ENCODE assay signal across 13 cellular contexts in the genomic region with DNA sequence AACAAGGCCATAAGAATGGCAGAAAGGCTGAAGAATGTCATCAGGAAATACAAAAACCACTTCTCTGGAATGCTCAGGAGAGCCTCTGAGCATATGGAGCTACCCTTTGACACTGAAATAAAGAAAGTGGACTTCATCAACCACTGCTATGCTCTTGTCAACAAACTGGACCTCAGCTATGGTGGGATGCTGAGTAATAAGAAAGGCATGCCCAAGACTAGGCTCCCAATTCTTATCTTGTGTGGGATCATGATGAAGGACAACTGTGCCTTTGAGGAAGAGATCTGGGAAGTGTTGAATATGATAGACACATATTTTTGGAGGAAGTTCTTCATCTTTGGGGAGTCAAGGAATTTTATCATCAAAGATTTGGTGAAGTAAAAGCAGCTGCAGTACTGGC.
DNase-seq lines count a peak whose midpoint lies in the region; ATAC-seq, FAIRE-seq and TF ChIP-seq lines count a peak whose summit lies in the region.
"Had no signal": no experiment of that assay in that cellular context is flagged by ENCODE, and none has a peak within 500 bp of the region (broad histone marks: within the 10 kb centered on the region; RNA-seq: fewer than 3 reads in every experiment).

No MANE protein-coding gene starts in this region.

- H3K36me3 ChIP-seq in astrocyte (ENCODE audit: insufficient read depth, low read length), result no peaks in the 10 kb centered on the region
- H3K36me3 ChIP-seq: BE2C had no signal

- in situ Hi-C loops in G401 (cut with HindIII; ENCODE audit: low sequenced_read_pairs), result no loop called here

- H4K20me1 ChIP-seq in astrocyte (ENCODE audit: insufficient read depth, low read length), result no peaks in the 10 kb centered on the region

- no peaks in the 10 kb centered on the region for H3K79me2 ChIP-seq in astrocyte (ENCODE audit: insufficient read depth, low read length)

- H3K4me3 ChIP-seq in astrocyte (ENCODE audit: insufficient read depth, low read depth, low read length) (no peak overlapping the region), skeletal muscle cell (ENCODE audit: low read depth, low read length) (no peak overlapping the region)
- H3K4me3 ChIP-seq: K562 had no signal

- H3K9me3 ChIP-seq in astrocyte (ENCODE audit: insufficient read depth, low read depth, low read length), result no peaks in the 10 kb centered on the region
- H3K9me3 ChIP-seq: BE2C had no signal

- H3K4me2 ChIP-seq in astrocyte (ENCODE audit: low read length), result peak overlapping the region; percentile 19

- peaks cover 6% of the 10 kb centered on the region for H3K4me1 ChIP-seq in astrocyte (ENCODE audit: insufficient read depth, low read length)
- H3K4me1 ChIP-seq: BE2C had no signal

- H3K4me3 Mint-ChIP-seq in astrocyte (ENCODE audit: unreplicated experiment), result no peak overlapping the region
- H3K4me3 Mint-ChIP-seq: CD8-positive, alpha-beta T cell; H9 had no signal

- peak; percentile 18 for DNase-seq in HS-5 (ENCODE audit: low read depth)
- DNase-seq in astrocyte (ENCODE audit: low read depth), result peak; percentile 59
- peak; percentile 26 for DNase-seq in hepatic stellate cell (ENCODE audit: low spot score)
- peak; percentile 5 for DNase-seq in skeletal muscle cell (ENCODE audit: low read depth)
- DNase-seq in NAMALWA (ENCODE audit: low spot score), result no peak
- DNase-seq in G401 (ENCODE audit: low spot score), result no peak
- DNase-seq: BE2C; CD8-positive, alpha-beta T cell; H9; NCI-H1105; NCI-H1694 treated with DMSO at 0.1 percent for 48 hours had no signal

- no peaks in the 10 kb centered on the region for H3K36me3 Mint-ChIP-seq in astrocyte (ENCODE audit: low read depth, unreplicated experiment)
- H3K36me3 Mint-ChIP-seq: CD8-positive, alpha-beta T cell had no signal

- no peak for ATAC-seq in HG03039 (IDR thresholded peaks at IDR 0.05; ENCODE audit: unreplicated experiment)
- ATAC-seq: CD8-positive, alpha-beta T cell; K562 had no signal

- H3K27ac Mint-ChIP-seq in astrocyte (ENCODE audit: unreplicated experiment), result peak overlapping the region; percentile 38
- H3K27ac Mint-ChIP-seq: CD8-positive, alpha-beta T cell; H9 had no signal

- H3K27me3 Mint-ChIP-seq in astrocyte (ENCODE audit: low read depth, unreplicated experiment), result no peaks in the 10 kb centered on the region

- H3K4me1 Mint-ChIP-seq in astrocyte (ENCODE audit: low read depth, unreplicated experiment), result peaks cover 12% of the 10 kb centered on the region
- H3K4me1 Mint-ChIP-seq: H9 had no signal

- TF ChIP-seq CTCF in astrocyte (IDR thresholded peaks at IDR 0.05; ENCODE audit: insufficient read depth, low read depth, low read length), result no peak

- H3K27me3 ChIP-seq in astrocyte (ENCODE audit: insufficient read depth, low read length), result no peaks in the 10 kb centered on the region
- H3K27me3 ChIP-seq: BE2C had no signal

- peak; percentile 87 for FAIRE-seq in astrocyte (lab: Jason Lieb, UNC)
- FAIRE-seq: K562 had no signal

- no peaks in the 10 kb centered on the region for H3K9me3 Mint-ChIP-seq in astrocyte (ENCODE audit: unreplicated experiment)
- H3K9me3 Mint-ChIP-seq: CD8-positive, alpha-beta T cell had no signal

- no peak overlapping the region for H3K9ac ChIP-seq in astrocyte (ENCODE audit: low read length)

- H3K27ac ChIP-seq in astrocyte (ENCODE audit: low read depth, low read length), result peak overlapping the region; percentile 45

- no peak overlapping the region for H2AFZ ChIP-seq in astrocyte (ENCODE audit: low read depth, low read length)

Comparison
In these comparisons a context has a peak if more than half of its experiments do, and no peak if none do; other contexts are left out.
1. DNase-seq: peak in HS-5 (single experiment), astrocyte (single experiment), hepatic stellate cell (single experiment) and skeletal muscle cell (single experiment); none in NAMALWA (single experiment) and G401 (single experiment).